ENCODE assay signal across 1 cellular context in the genomic region with DNA sequence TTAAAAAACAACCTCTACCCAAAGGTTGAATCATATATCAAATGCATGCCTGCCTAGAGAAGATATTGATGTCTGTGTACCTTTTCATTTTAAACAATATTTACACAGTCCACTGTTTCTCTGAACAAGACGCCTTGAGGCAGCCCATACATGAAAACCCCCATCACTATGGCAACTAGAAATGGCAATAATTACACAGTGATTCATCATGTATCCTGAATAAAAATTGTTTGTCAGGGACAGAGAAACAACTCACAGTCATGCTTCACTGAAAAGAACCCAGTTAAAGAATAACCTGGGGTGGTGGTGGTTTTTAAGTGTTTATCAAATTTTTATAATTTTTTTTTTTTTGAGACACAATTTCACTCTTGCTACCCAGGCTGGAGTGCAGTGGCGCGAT.
TF ChIP-seq lines count a peak whose summit lies in the region.

No MANE protein-coding gene starts in this region.

TF ChIP-seq in K562, 482 proteins besides CTCF, POLR2A, EP300 and RAD21 (continued from another document):
- TF ChIP-seq, protein P1, sequence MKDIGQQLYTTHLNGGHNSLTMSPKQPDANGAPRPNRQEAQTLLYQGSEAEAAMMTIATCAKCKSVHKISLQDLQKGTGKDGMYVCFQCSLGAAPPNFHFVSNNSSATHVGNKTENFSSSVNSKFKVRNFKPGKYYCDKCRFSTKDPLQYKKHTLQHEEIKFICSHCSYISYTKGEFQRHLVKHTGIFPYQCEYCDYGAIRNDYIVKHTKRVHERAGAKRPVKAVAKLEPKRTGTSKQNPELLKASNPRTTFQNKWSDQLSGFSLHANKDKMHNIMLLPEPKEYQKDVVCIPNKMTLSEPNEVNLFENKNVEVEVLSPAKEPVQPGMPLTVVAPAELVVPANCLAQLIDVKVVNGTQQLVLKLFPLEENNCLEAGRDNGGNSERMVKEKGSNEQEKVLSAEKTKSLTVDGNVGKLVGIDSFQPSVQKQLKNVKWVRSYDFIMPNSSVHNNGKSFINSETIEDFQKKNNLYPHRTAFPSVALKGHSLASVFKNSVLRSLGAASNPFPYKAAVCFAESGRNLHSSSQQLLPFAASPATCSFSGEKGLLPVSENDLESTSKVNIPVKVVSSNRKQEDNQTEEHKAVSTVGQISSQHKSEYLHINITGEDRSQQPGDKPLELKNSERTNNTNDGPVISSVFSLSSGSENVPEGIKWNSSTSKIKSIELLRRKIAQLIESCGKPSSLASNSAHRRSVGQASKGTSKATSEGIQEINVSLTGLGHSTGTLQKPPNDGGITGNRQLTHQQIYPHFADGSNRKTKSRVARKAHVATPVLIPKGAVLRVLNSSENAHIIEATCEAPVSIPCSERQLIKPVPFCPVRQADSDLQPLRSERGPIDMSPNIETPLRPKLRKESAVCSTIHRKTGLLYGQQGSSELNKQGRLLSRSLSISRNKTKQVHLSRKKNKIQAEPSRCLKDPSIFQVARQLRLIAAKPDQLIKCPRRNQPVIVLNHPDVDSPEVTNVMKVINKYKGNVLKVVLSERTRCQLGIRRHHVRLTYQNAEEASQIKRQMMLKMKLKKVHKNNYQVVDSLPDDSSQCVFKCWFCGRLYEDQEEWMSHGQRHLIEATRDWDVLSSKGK (CRISPR knock-in tag; IDR thresholded peaks at IDR 0.05): no peak
- TF ChIP-seq ZNF77 (CRISPR knock-in tag; IDR thresholded peaks at IDR 0.05): no peak
- TF ChIP-seq, protein P2, sequence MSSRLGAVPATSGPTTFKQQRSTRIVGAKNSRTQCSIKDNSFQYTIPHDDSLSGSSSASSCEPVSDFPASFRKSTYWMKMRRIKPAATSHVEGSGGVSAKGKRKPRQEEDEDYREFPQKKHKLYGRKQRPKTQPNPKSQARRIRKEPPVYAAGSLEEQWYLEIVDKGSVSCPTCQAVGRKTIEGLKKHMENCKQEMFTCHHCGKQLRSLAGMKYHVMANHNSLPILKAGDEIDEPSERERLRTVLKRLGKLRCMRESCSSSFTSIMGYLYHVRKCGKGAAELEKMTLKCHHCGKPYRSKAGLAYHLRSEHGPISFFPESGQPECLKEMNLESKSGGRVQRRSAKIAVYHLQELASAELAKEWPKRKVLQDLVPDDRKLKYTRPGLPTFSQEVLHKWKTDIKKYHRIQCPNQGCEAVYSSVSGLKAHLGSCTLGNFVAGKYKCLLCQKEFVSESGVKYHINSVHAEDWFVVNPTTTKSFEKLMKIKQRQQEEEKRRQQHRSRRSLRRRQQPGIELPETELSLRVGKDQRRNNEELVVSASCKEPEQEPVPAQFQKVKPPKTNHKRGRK (tag; IDR thresholded peaks at IDR 0.05): no peak
